Comparison of ENCODE assay signal across 28 cellular contexts in the genomic region with DNA sequence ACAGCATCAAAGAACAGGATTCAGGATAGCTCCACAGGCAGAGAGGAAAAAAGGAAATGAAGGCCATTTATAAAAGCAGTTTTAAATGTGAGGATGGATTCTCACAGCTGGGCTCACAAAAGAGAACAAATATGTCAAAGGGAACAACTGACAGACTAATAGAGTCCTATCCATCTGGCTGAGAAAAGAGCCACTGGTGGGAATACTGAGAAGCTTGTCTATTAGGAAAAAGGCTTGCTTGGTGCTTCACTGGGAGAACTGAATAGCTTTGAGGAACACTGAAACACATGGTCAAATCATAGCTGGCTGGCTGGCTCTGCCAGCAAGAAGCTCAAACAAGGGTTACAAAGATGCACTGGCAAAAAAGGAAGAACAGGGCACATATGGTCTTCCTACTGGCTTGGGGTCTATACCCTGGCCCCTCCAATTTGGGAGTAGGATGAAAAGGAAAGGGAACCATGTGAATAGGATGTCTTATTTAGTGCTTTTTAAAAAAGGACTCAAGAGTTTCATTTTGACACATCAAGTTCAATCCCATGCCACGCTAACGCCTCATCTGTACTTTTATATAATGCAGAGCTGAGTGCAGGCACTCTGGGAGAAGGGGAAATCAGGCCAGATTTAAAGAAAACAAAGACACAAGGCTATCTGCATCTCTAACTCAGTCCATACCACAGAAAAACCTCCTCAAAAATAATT. TPM values are rescaled to one million over a fixed set of nuclear protein-coding genes. Genes with fewer than 3 reads are reported as not detected.
DNase-seq lines count a peak whose midpoint lies in the region; ATAC-seq, FAIRE-seq and TF ChIP-seq lines count a peak whose summit lies in the region.
"Had no signal": no experiment of that assay in that cellular context is flagged by ENCODE, and none has a peak within 500 bp of the region (broad histone marks: within the 10 kb centered on the region; RNA-seq: fewer than 3 reads in every experiment).

No MANE protein-coding gene starts in this region.

- H2AFZ ChIP-seq in OCI-LY3 (ENCODE audit: low read depth, low read length) = no peak overlapping the region

- H3K9me3 ChIP-seq in OCI-LY3 (ENCODE audit: insufficient read depth, low read length) = no peaks in the 10 kb centered on the region
- H3K9me3 ChIP-seq: adrenal gland, MG63, ovary, sigmoid colon, SJCRH30, upper lobe of left lung had no signal

- H3K9me3 Mint-ChIP-seq in activated T-cell treated with anti-CD3 and anti-CD28 coated beads, Interleukin-2, amount 50 U/mL, for 72 hours = no peaks in the 10 kb centered on the region
- no peaks in the 10 kb centered on the region for H3K9me3 Mint-ChIP-seq in activated T-cell treated with anti-CD3 and anti-CD28 coated beads, Interleukin-2, amount 50 U/mL, for 4 hours
- H3K9me3 Mint-ChIP-seq: activated CD4-positive, alpha-beta memory T cell treated with anti-CD3 and anti-CD28 coated beads, Interleukin-2, amount 10 ng/mL, durations not matched to agents 7 days and 5 days; CD8-positive, alpha-beta memory T cell; natural killer cell; T-cell had no signal

- DNase-seq in activated T-cell treated with anti-CD3 and anti-CD28 coated beads, Interleukin-2, amount 50 U/mL, for 72 hours = no peak
- DNase-seq in activated T-cell treated with anti-CD3 and anti-CD28 coated beads, Interleukin-2, amount 50 U/mL, for 4 hours = no peak
- DNase-seq in globus pallidus (ENCODE audit: low spot score) (peak; percentile 56), retina (peak; percentile 19), NCI-H2196 treated with DMSO at 0.1 percent for 48 hours (lab: John Stamatoyannopoulos, UW; ENCODE audit: unreplicated experiment) (no peak), GM19238 (ENCODE audit: insufficient read length, low spot score) (no peak), RCC 7860 (ENCODE audit: low spot score) (no peak)
- DNase-seq: 8988T; activated CD4-positive, alpha-beta memory T cell treated with anti-CD3 and anti-CD28 coated beads, Interleukin-2, amount 10 ng/mL, durations not matched to agents 7 days and 5 days; activated naive CD4-positive, alpha-beta T cell; brain microvascular endothelial cell; CD8-positive, alpha-beta memory T cell; cortex of kidney; DMS153; KBM-7; MG63; natural killer cell; NCI-H2081 treated with DMSO at 0.1 percent for 48 hours; NCI-H446; ovary; PC-3; sigmoid colon; SJCRH30; T-cell; upper lobe of left lung had no signal

- H3K27me3 Mint-ChIP-seq in activated T-cell treated with anti-CD3 and anti-CD28 coated beads, Interleukin-2, amount 50 U/mL, for 72 hours (ENCODE audit: low read depth) = no peaks in the 10 kb centered on the region
- no peaks in the 10 kb centered on the region for H3K27me3 Mint-ChIP-seq in activated T-cell treated with anti-CD3 and anti-CD28 coated beads, Interleukin-2, amount 50 U/mL, for 4 hours (ENCODE audit: low read depth)
- H3K27me3 Mint-ChIP-seq: activated CD4-positive, alpha-beta memory T cell treated with anti-CD3 and anti-CD28 coated beads, Interleukin-2, amount 10 ng/mL, durations not matched to agents 7 days and 5 days; CD8-positive, alpha-beta memory T cell; T-cell had no signal

- peak overlapping the region; percentile 46; the same call in 1 of the 2 replicates for H3K9ac ChIP-seq in OCI-LY3 (ENCODE audit: low read length)

- H3K36me3 Mint-ChIP-seq in activated T-cell treated with anti-CD3 and anti-CD28 coated beads, Interleukin-2, amount 50 U/mL, for 72 hours (ENCODE audit: insufficient read depth in 2 of 2) = no peaks in the 10 kb centered on the region
- peaks cover 18% of the 10 kb centered on the region for H3K36me3 Mint-ChIP-seq in activated T-cell treated with anti-CD3 and anti-CD28 coated beads, Interleukin-2, amount 50 U/mL, for 4 hours (ENCODE audit: insufficient read depth)
- H3K36me3 Mint-ChIP-seq: natural killer cell had no signal

- peak overlapping the region; percentile 60 for H3K4me2 ChIP-seq in OCI-LY3 (ENCODE audit: low read length)

- ATAC-seq in activated T-cell treated with anti-CD3 and anti-CD28 coated beads, Interleukin-2, amount 50 U/mL, for 72 hours (replicated peaks in 1 of 2) = no peak
- no peak for ATAC-seq in activated T-cell treated with anti-CD3 and anti-CD28 coated beads, Interleukin-2, amount 50 U/mL, for 4 hours
- ATAC-seq: natural killer cell, PC-3, T-cell had no signal

- TF ChIP-seq CTCF in OCI-LY3 (IDR thresholded peaks at IDR 0.05; ENCODE audit: low read depth, low read length) = no peak

- no peak overlapping the region for H3K4me3 Mint-ChIP-seq in activated T-cell treated with anti-CD3 and anti-CD28 coated beads, Interleukin-2, amount 50 U/mL, for 72 hours
- no peak overlapping the region for H3K4me3 Mint-ChIP-seq in activated T-cell treated with anti-CD3 and anti-CD28 coated beads, Interleukin-2, amount 50 U/mL, for 4 hours
- H3K4me3 Mint-ChIP-seq: activated CD4-positive, alpha-beta memory T cell treated with anti-CD3 and anti-CD28 coated beads, Interleukin-2, amount 10 ng/mL, durations not matched to agents 7 days and 5 days; CD8-positive, alpha-beta memory T cell; natural killer cell; T-cell had no signal

- H3K79me2 ChIP-seq in OCI-LY3 (ENCODE audit: low read length) = no peaks in the 10 kb centered on the region

- H3K4me3 ChIP-seq in OCI-LY3 (ENCODE audit: low read length) = peak overlapping the region; percentile 30; the same call in 1 of the 2 replicates
- H3K4me3 ChIP-seq: adrenal gland, MG63, ovary, sigmoid colon, SJCRH30, upper lobe of left lung had no signal

- H4K20me1 ChIP-seq in OCI-LY3 (ENCODE audit: insufficient read depth, low read length) = no peaks in the 10 kb centered on the region

- H3K4me1 Mint-ChIP-seq in activated T-cell treated with anti-CD3 and anti-CD28 coated beads, Interleukin-2, amount 50 U/mL, for 72 hours (ENCODE audit: low read depth) = peaks cover 7% of the 10 kb centered on the region
- peaks cover 3% of the 10 kb centered on the region for H3K4me1 Mint-ChIP-seq in activated T-cell treated with anti-CD3 and anti-CD28 coated beads, Interleukin-2, amount 50 U/mL, for 4 hours (ENCODE audit: low read depth)

- peak overlapping the region; percentile 73 for H3K27ac ChIP-seq in OCI-LY3 (ENCODE audit: low read length)
- H3K27ac ChIP-seq: adrenal gland, brain microvascular endothelial cell, ovary, sigmoid colon, SJCRH30, upper lobe of left lung had no signal

- no peaks in the 10 kb centered on the region for H3K36me3 ChIP-seq in OCI-LY3 (replicated peaks; ENCODE audit: low read depth, low read length)
- H3K36me3 ChIP-seq: adrenal gland, brain microvascular endothelial cell, MG63, ovary, SJCRH30 had no signal

- H3K4me1 ChIP-seq in OCI-LY3 (ENCODE audit: low read length) = peaks cover 27% of the 10 kb centered on the region
- H3K4me1 ChIP-seq: adrenal gland, sigmoid colon, upper lobe of left lung had no signal

- H3K27ac Mint-ChIP-seq in activated T-cell treated with anti-CD3 and anti-CD28 coated beads, Interleukin-2, amount 50 U/mL, for 72 hours = peak overlapping the region; percentile 41
- H3K27ac Mint-ChIP-seq: activated CD4-positive, alpha-beta memory T cell treated with anti-CD3 and anti-CD28 coated beads, Interleukin-2, amount 10 ng/mL, durations not matched to agents 7 days and 5 days; T-cell had no signal

- no peak for FAIRE-seq in RCC 7860 (lab: Jason Lieb, UNC)
- FAIRE-seq: H1 had no signal

- H3K27me3 ChIP-seq in OCI-LY3 (ENCODE audit: low read depth, low read length) = no peaks in the 10 kb centered on the region
- H3K27me3 ChIP-seq: adrenal gland, brain microvascular endothelial cell, MG63, ovary, sigmoid colon, SJCRH30, upper lobe of left lung had no signal

RNA-seq across cellular contexts. Expression of a gene that starts 44.8 kb away (rescaled TPM):
- 1 to 10 TPM; 2.2 to 3.1 TPM for total RNA-seq in activated T-cell treated with anti-CD3 and anti-CD28 coated beads, Interleukin-2, amount 50 U/mL, for 72 hours
- under 1 TPM; 0.23 to 0.63 (median 0.37) TPM for total RNA-seq in activated T-cell treated with anti-CD3 and anti-CD28 coated beads, Interleukin-2, amount 50 U/mL, for 4 hours

Comparison
In these comparisons a context has a peak if more than half of its experiments do, and no peak if none do; other contexts are left out.
1. DNase-seq: peak in globus pallidus (single experiment) and retina (single experiment); none in activated T-cell treated with anti-CD3 and anti-CD28 coated beads, Interleukin-2, amount 50 U/mL, for 72 hours (0 of 2), activated T-cell treated with anti-CD3 and anti-CD28 coated beads, Interleukin-2, amount 50 U/mL, for 4 hours (single experiment), NCI-H2196 treated with DMSO at 0.1 percent for 48 hours (single experiment), GM19238 (single experiment) and RCC 7860 (single experiment).